ENCODE assay signal across 2 cellular contexts in the genomic region with DNA sequence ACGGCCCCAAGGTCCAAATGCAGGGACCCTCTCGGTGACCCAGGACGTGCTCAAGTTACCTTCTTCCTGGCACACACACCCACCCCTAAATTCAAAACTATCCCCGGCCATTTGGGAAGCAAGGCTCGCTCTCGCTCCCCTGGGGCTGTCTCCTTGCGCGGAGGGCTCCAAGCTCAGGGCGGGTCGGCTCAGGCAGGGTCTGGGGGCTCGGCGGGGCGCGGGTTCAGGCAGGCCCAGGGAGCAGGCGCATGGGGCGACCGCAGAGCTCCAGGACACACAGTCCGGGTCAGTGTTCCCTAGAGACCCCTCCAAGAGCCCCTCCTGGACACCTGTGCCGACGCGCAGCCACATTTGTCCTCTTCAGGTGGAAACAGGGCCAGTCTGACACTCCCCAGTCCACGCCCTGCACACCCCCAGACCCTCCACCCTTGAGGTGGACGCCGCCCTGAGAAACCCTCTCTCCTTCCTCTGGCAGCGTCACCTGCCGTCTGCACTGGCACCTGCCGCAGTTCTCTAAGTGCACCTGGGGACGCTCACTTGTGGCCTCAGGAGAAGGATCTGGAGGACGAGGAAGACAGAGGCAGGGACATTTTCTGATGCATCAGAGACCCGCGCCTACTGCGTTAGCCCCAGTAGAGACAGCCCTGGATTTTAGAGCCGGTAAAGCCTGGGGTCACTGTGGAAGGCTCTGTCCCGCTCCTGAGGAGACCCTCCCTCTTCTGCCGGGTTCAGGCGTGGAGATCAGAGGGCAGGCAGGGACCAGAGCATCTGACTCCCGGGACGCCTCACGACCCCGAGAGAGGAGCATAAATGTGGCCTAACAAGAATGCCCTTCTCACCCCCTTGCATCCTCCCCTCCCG.
TF ChIP-seq lines count a peak whose summit lies in the region.

No MANE protein-coding gene starts in this region.

TF ChIP-seq in SK-N-SH, 30 proteins besides CTCF, POLR2A, EP300 and RAD21 (continued from another document):
- TF ChIP-seq, protein P1, sequence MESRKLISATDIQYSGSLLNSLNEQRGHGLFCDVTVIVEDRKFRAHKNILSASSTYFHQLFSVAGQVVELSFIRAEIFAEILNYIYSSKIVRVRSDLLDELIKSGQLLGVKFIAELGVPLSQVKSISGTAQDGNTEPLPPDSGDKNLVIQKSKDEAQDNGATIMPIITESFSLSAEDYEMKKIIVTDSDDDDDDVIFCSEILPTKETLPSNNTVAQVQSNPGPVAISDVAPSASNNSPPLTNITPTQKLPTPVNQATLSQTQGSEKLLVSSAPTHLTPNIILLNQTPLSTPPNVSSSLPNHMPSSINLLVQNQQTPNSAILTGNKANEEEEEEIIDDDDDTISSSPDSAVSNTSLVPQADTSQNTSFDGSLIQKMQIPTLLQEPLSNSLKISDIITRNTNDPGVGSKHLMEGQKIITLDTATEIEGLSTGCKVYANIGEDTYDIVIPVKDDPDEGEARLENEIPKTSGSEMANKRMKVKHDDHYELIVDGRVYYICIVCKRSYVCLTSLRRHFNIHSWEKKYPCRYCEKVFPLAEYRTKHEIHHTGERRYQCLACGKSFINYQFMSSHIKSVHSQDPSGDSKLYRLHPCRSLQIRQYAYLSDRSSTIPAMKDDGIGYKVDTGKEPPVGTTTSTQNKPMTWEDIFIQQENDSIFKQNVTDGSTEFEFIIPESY (IDR thresholded peaks at IDR 0.05; ENCODE audit: borderline replicate concordance, low read depth): no peak

TF ChIP-seq in SK-N-SH treated with all-trans-retinoic acid at 6 μM for 48 hours, 23 proteins besides CTCF, POLR2A, EP300 and RAD21 (continued from another document):
- TF ChIP-seq POU6F1 (CRISPR knock-in tag; IDR thresholded peaks at IDR 0.05; ENCODE audit: borderline replicate concordance, low read depth) (no peak), CSDC2 (CRISPR knock-in tag; IDR thresholded peaks at IDR 0.05) (no peak), GLIS3 (CRISPR knock-in tag; IDR thresholded peaks at IDR 0.05) (no peak), RARB (CRISPR knock-in tag; IDR thresholded peaks at IDR 0.05) (no peak), TSHZ2 (CRISPR knock-in tag; IDR thresholded peaks at IDR 0.05) (no peak), PPARA (CRISPR knock-in tag; IDR thresholded peaks at IDR 0.05; ENCODE audit: borderline replicate concordance) (no peak), ZFP30 (CRISPR knock-in tag; IDR thresholded peaks at IDR 0.05) (no peak), ZNF8 (CRISPR knock-in tag; IDR thresholded peaks at IDR 0.05) (no peak), ZNF70 (CRISPR knock-in tag; IDR thresholded peaks at IDR 0.05) (no peak)
